ENCODE assay signal across 29 cellular contexts in genomic region chr19:35056513-35057063, GRCh38. TPM values are rescaled to one million over a fixed set of nuclear protein-coding genes. Genes with fewer than 3 reads are reported as not detected.
DNase-seq lines count a peak whose midpoint lies in the region; ATAC-seq and TF ChIP-seq lines count a peak whose summit lies in the region.
"Had no signal": no experiment of that assay in that cellular context is flagged by ENCODE, and none has a peak within 500 bp of the region (broad histone marks: within the 10 kb centered on the region; RNA-seq: fewer than 3 reads in every experiment).

No MANE protein-coding gene starts in this region.

- ATAC-seq in gastrocnemius medialis (peak in 1 of 2 donors; percentile 26), GM21515 (IDR thresholded peaks at IDR 0.05; ENCODE audit: unreplicated experiment) (no peak)
- ATAC-seq: left lung had no signal

- H3K27ac Mint-ChIP-seq in endodermal cell, result peak overlapping the region; percentile 92
- H3K27ac Mint-ChIP-seq: activated naive CD8-positive, alpha-beta T cell treated with anti-CD3 and anti-CD28 coated beads for 36 hours; CD8-positive, alpha-beta memory T cell; mesothelial cell of epicardium had no signal

- no peak overlapping the region for H3K9ac ChIP-seq in endodermal cell (ENCODE audit: extremely low read depth, low read length, poor library complexity, severe bottlenecking)

- H3K9me3 ChIP-seq in HEK293 (ENCODE audit: control insufficient read depth, insufficient read depth, low read depth, low read length), result no peaks in the 10 kb centered on the region; the same call in 1 of the 2 replicates
- H3K9me3 ChIP-seq in endodermal cell (ENCODE audit: control insufficient read depth, low read length), result no peaks in the 10 kb centered on the region
- H3K9me3 ChIP-seq in gastrocnemius medialis, result no peaks in the 10 kb centered on the region
- H3K9me3 ChIP-seq: breast epithelium, left lung, right lobe of liver, SJCRH30, tibial nerve had no signal

- H3K36me3 Mint-ChIP-seq in endodermal cell (ENCODE audit: low read depth), result peaks cover 11% of the 10 kb centered on the region
- H3K36me3 Mint-ChIP-seq: activated naive CD8-positive, alpha-beta T cell treated with anti-CD3 and anti-CD28 coated beads for 36 hours; CD8-positive, alpha-beta memory T cell; mesothelial cell of epicardium; naive B cell had no signal

- CTCF ChIA-PET in HEK293 (lab: Yijun Ruan, JAX), result interaction anchor here (0.6 to 9.6 kb wide), 21 partner anchors 8 to 732 kb away, joined by 3 to 193 read pairs (median 6); partner anchors contain the start of genes FXYD3, HPN and LGI4

- no peak for TF ChIP-seq CTCF in HEK293 (tag by site-specific recombination; IDR thresholded peaks at IDR 0.05)
- no peak for TF ChIP-seq CTCF in endodermal cell (conservative IDR thresholded peaks at IDR 0.05)
- no peak for TF ChIP-seq CTCF in gastrocnemius medialis (IDR thresholded peaks at IDR 0.05 in 4 of 5, conservative IDR thresholded peaks at IDR 0.05 in 1 of 5)

- no peaks in the 10 kb centered on the region; a peak in 1 of 3 replicates for H3K36me3 ChIP-seq in HEK293 (ENCODE audit: control insufficient read depth in 2 of 2, insufficient read depth in 1 of 2, low read length in 2 of 2)
- H3K36me3 ChIP-seq in endodermal cell (ENCODE audit: control insufficient read depth, insufficient read depth, low read length), result no peaks in the 10 kb centered on the region
- H3K36me3 ChIP-seq in gastrocnemius medialis, result no peaks in the 10 kb centered on the region
- H3K36me3 ChIP-seq: breast epithelium, left lung, SJCRH30, tibial nerve had no signal

- H3K4me1 Mint-ChIP-seq in endodermal cell, result peaks cover 20% of the 10 kb centered on the region
- H3K4me1 Mint-ChIP-seq: activated naive CD8-positive, alpha-beta T cell treated with anti-CD3 and anti-CD28 coated beads for 36 hours had no signal

- H3K4me3 ChIP-seq in HEK293 (ENCODE audit: low read depth, low read length), result no peak overlapping the region
- H3K4me3 ChIP-seq in endodermal cell (ENCODE audit: low read length), result no peak overlapping the region
- H3K4me3 ChIP-seq in gastrocnemius medialis, result no peak overlapping the region
- H3K4me3 ChIP-seq: breast epithelium, left lung, right lobe of liver, SJCRH30, tibial nerve had no signal

- POLR2A ChIA-PET in HEK293 (lab: Yijun Ruan, JAX), result interaction anchor here (1.1 kb wide), 1 partner anchor 78 kb away, joined by 3 read pairs; the partner anchor contains the start of gene LGI4

- no peaks in the 10 kb centered on the region for H3K9me3 Mint-ChIP-seq in endodermal cell
- H3K9me3 Mint-ChIP-seq: activated naive CD8-positive, alpha-beta T cell treated with anti-CD3 and anti-CD28 coated beads for 36 hours; CD8-positive, alpha-beta memory T cell; mesothelial cell of epicardium; naive B cell had no signal

- intact Hi-C loops in gastrocnemius medialis (cut with DNase I; ENCODE audit: low total_unique reads), result no loop called here

- peak; percentile 82 for DNase-seq in NCI-H524 treated with DMSO at 0.1 percent for 48 hours (lab: John Stamatoyannopoulos, UW)
- DNase-seq in endodermal cell, result no peak
- DNase-seq in gastrocnemius medialis, result no peak
- DNase-seq in COR-L47 (lab: John Stamatoyannopoulos, UW), result no peak
- no peak for DNase-seq in NCI-H2196 (lab: John Stamatoyannopoulos, UW; ENCODE audit: unreplicated experiment)
- DNase-seq: activated CD4-positive, alpha-beta T cell treated with anti-CD3 and anti-CD28 coated beads for 4 hours; activated naive CD8-positive, alpha-beta T cell treated with anti-CD3 and anti-CD28 coated beads for 36 hours; anterior cingulate cortex; CD8-positive, alpha-beta memory T cell; effector CD4-positive, alpha-beta T cell; hippocampal formation; left lung; naive B cell; NCI-H1048; NCI-H187; right lobe of liver; SJCRH30; stimulated activated CD4-positive, alpha-beta T cell treated with anti-CD3 and anti-CD28 coated beads, Interleukin-2, amount 100 ng/mL, for 48 hours; SW 1271; T1000 had no signal

- H3K27ac ChIP-seq in HEK293 (ENCODE audit: extremely low read depth, low read depth, low read length), result no peak overlapping the region
- no peak overlapping the region for H3K27ac ChIP-seq in endodermal cell (ENCODE audit: low read depth, low read length)
- peak overlapping the region; percentile 67 to 97 (median 84) for H3K27ac ChIP-seq in gastrocnemius medialis
- H3K27ac ChIP-seq: breast epithelium, left lung, right lobe of liver, SJCRH30, tibial nerve, VCaP had no signal

- TF ChIP-seq POLR2A in gastrocnemius medialis (IDR thresholded peaks at IDR 0.05), result no peak

- H3K27me3 ChIP-seq in endodermal cell (ENCODE audit: control insufficient read depth, insufficient read depth, low read length, poor library complexity, severe bottlenecking), result no peaks in the 10 kb centered on the region
- no peaks in the 10 kb centered on the region for H3K27me3 ChIP-seq in gastrocnemius medialis
- H3K27me3 ChIP-seq: breast epithelium, right lobe of liver, tibial nerve had no signal

- no peaks in the 10 kb centered on the region for H3K27me3 Mint-ChIP-seq in endodermal cell (ENCODE audit: insufficient read depth)
- H3K27me3 Mint-ChIP-seq: activated naive CD8-positive, alpha-beta T cell treated with anti-CD3 and anti-CD28 coated beads for 36 hours had no signal

- 68 to 82% methylated on average over 3 to 6 of the region's 6 CpGs for WGBS in endodermal cell (ENCODE audit: insufficient coverage in 1 of 2, insufficient read length in 1 of 2), 2 experiments

- in situ Hi-C loops in gastrocnemius medialis (cut with MboI; ENCODE audit: low sequenced_read_pairs in 4 of 4), result no loop called here

- H3K4me3 Mint-ChIP-seq in endodermal cell, result no peak overlapping the region
- H3K4me3 Mint-ChIP-seq: activated naive CD8-positive, alpha-beta T cell treated with anti-CD3 and anti-CD28 coated beads for 36 hours; CD8-positive, alpha-beta memory T cell; mesothelial cell of epicardium; naive B cell had no signal

- H3K4me1 ChIP-seq in HEK293 (ENCODE audit: control insufficient read depth, insufficient read depth, low read length), result peaks cover 7% of the 10 kb centered on the region; the same call in 1 of the 2 replicates
- no peaks in the 10 kb centered on the region for H3K4me1 ChIP-seq in endodermal cell (ENCODE audit: control insufficient read depth, insufficient read depth, low read length)
- H3K4me1 ChIP-seq in gastrocnemius medialis, result peaks cover 29 to 32% of the 10 kb centered on the region in 2 donors
- H3K4me1 ChIP-seq: breast epithelium, left lung, SJCRH30, tibial nerve had no signal

TF ChIP-seq in HEK293, 187 proteins besides CTCF, POLR2A, EP300 and RAD21 (continues in another document):
- TF ChIP-seq ZNF366 (tag by site-specific recombination; conservative IDR thresholded peaks at IDR 0.05) (0 out of 2 replicates have a peak, but pooled peaks have one; percentile 13), ZNF664 (tag by site-specific recombination; IDR thresholded peaks at IDR 0.05) (no peak), GFI1B (tag by site-specific recombination; IDR thresholded peaks at IDR 0.05) (no peak), ZNF514 (tag by site-specific recombination; IDR thresholded peaks at IDR 0.05) (no peak), KLF8 (tag by site-specific recombination; IDR thresholded peaks at IDR 0.05) (no peak), ZNF394 (tag by site-specific recombination; IDR thresholded peaks at IDR 0.05; ENCODE audit: borderline replicate concordance) (no peak), ZNF26 (tag by site-specific recombination; IDR thresholded peaks at IDR 0.05) (no peak), ZNF148 (tag by site-specific recombination; IDR thresholded peaks at IDR 0.05; ENCODE audit: borderline replicate concordance) (no peak), ZNF239 (tag by site-specific recombination; IDR thresholded peaks at IDR 0.05) (peak; percentile 100)

RNA-seq across cellular contexts. Expression of gene HPN, which starts 15.1 kb away (rescaled TPM):
- 10 to 100 TPM; 29.0 to 49.6 TPM for total RNA-seq in endodermal cell
- 2.7 TPM for polyA plus RNA-seq in endodermal cell (2013, experiment 1 of 2)
- polyA plus RNA-seq in endodermal cell (2013, experiment 2 of 2), result 2.8 TPM
- total RNA-seq in gastrocnemius medialis, result 10 to 100 TPM in 3 of 4 donors, 1 to 10 TPM in 1; 9.1 to 24.0 (median 17.1) TPM
- total RNA-seq: CD8-positive, alpha-beta memory T cell; RPMI7951; SJCRH30 had no signal
- polyA plus RNA-seq: AG04450, BJ had no signal

RNA-seq across cellular contexts. Expression of gene SCN1B, which starts 26.3 kb away (rescaled TPM):
- 1 to 10 TPM; 1.4 to 1.5 TPM for total RNA-seq in endodermal cell
- 1.7 TPM for polyA plus RNA-seq in endodermal cell (2013, experiment 1 of 2)
- 2.5 TPM for polyA plus RNA-seq in endodermal cell (2013, experiment 2 of 2)
- total RNA-seq in gastrocnemius medialis, result 100 to 1,000 TPM; 194 to 469 (median 289) TPM

RNA-seq across cellular contexts. Expression of gene GRAMD1A, which starts 56.5 kb away (rescaled TPM):
- total RNA-seq in endodermal cell (100 to 1,000 TPM; 115 to 137 TPM), gastrocnemius medialis (10 to 100 TPM; 38.8 to 45.1 (median 43.7) TPM)
- polyA plus RNA-seq in endodermal cell (2013, experiment 1 of 2), result 101 TPM
- 87.3 TPM for polyA plus RNA-seq in endodermal cell (2013, experiment 2 of 2)

RNA-seq across cellular contexts. Expression of gene FXYD3, which starts 59.0 kb away (rescaled TPM):
- total RNA-seq in endodermal cell (not detected), gastrocnemius medialis (10 to 100 TPM in 1 of 4 donors, under 1 TPM in 1, not detected in 2; 0.26 to 13.4 TPM)
- polyA plus RNA-seq in endodermal cell (2013, experiment 1 of 2), result not detected
- polyA plus RNA-seq in endodermal cell (2013, experiment 2 of 2), result 0.99 TPM
- total RNA-seq: activated naive CD8-positive, alpha-beta T cell treated with anti-CD3 and anti-CD28 coated beads for 36 hours; CD8-positive, alpha-beta memory T cell; SJCRH30 had no signal
- polyA plus RNA-seq: AG04450; BJ; CD8-positive, alpha-beta memory T cell had no signal

Comparison
In these comparisons a context has a peak if more than half of its experiments do, and no peak if none do; other contexts are left out.
1. H3K27ac ChIP-seq: peak in gastrocnemius medialis (4 of 4); none in HEK293 (single experiment) and endodermal cell (single experiment).
2. RNA of gene SCN1B, which starts 26.3 kb away (total RNA-seq): 194 to 469 TPM in gastrocnemius medialis; 1.4 to 1.5 TPM in endodermal cell; every median in the first group is over 10 times any median in the second.